In genomic region chr14:60859525-60859924, GRCh38 we compare ENCODE assay signal across 23 cellular contexts.
A peak's percentile ranks its signal among the peaks of the same experiment; 100 is the strongest.
DNase-seq lines count a peak whose midpoint lies in the region; ATAC-seq and TF ChIP-seq lines count a peak whose summit lies in the region.
"Had no signal": no experiment of that assay in that cellular context is flagged by ENCODE, and none has a peak within 500 bp of the region (broad histone marks: within the 10 kb centered on the region; RNA-seq: fewer than 3 reads in every experiment).

No MANE protein-coding gene starts in this region.

- H2AFZ ChIP-seq in OCI-LY3 (ENCODE audit: low read depth, low read length), result no peak overlapping the region
- H2AFZ ChIP-seq: PC-9 had no signal

- H3K4me3 Mint-ChIP-seq in activated T-cell treated with anti-CD3 and anti-CD28 coated beads, Interleukin-2, amount 50 U/mL, for 4 hours, result no peak overlapping the region
- no peak overlapping the region for H3K4me3 Mint-ChIP-seq in immature natural killer cell

- TF ChIP-seq CTCF in GM12865 (IDR thresholded peaks at IDR 0.05; ENCODE audit: insufficient read depth, low read depth, low read length, missing control alignments) (no peak), OCI-LY3 (IDR thresholded peaks at IDR 0.05; ENCODE audit: low read depth, low read length) (no peak), gastroesophageal sphincter (IDR thresholded peaks at IDR 0.05) (no peak)

- H3K27ac Mint-ChIP-seq in immature natural killer cell, result no peak overlapping the region

- H3K36me3 ChIP-seq in OCI-LY3 (replicated peaks; ENCODE audit: low read depth, low read length) (peaks cover 6% of the 10 kb centered on the region), gastroesophageal sphincter (peaks cover 0 to 18% of the 10 kb centered on the region in 2 donors)
- H3K36me3 ChIP-seq: BE2C had no signal

- no peaks in the 10 kb centered on the region for H3K79me2 ChIP-seq in OCI-LY3 (ENCODE audit: low read length)

- H3K4me3 ChIP-seq in GM12865 (ENCODE audit: low read depth, low read length) (no peak overlapping the region), OCI-LY3 (ENCODE audit: low read length) (no peak overlapping the region), gastroesophageal sphincter (no peak overlapping the region)
- H3K4me3 ChIP-seq: A549, K562, PC-9 had no signal

- TF ChIP-seq POLR2A in gastroesophageal sphincter (IDR thresholded peaks at IDR 0.05), result no peak

- peak overlapping the region; percentile 40 for H3K4me2 ChIP-seq in OCI-LY3 (ENCODE audit: low read length)
- H3K4me2 ChIP-seq: A549, PC-9, SK-N-SH had no signal

- H3K9me3 Mint-ChIP-seq in activated T-cell treated with anti-CD3 and anti-CD28 coated beads, Interleukin-2, amount 50 U/mL, for 4 hours, result peaks cover 11% of the 10 kb centered on the region
- H3K9me3 Mint-ChIP-seq in immature natural killer cell, result peaks cover 0 to 11% (median 3%) of the 10 kb centered on the region in 6 donors

- WGBS in gastroesophageal sphincter (ENCODE audit: low coverage in 1 of 2), 2 donors, result 77 to 89% methylated on average over 2 of the region's 2 CpGs

- no peaks in the 10 kb centered on the region for H4K20me1 ChIP-seq in OCI-LY3 (ENCODE audit: insufficient read depth, low read length)

- H3K4me1 ChIP-seq in OCI-LY3 (ENCODE audit: low read length) (peaks cover 26% of the 10 kb centered on the region), gastroesophageal sphincter (peaks cover 0 to 25% (median 6%) of the 10 kb centered on the region in 3 donors)
- H3K4me1 ChIP-seq: A549, BE2C had no signal

- H3K27ac ChIP-seq in OCI-LY3 (ENCODE audit: low read length), result peak overlapping the region; percentile 58
- no peak overlapping the region for H3K27ac ChIP-seq in gastroesophageal sphincter
- H3K27ac ChIP-seq: A549, PC-9 had no signal

- ATAC-seq in activated T-cell treated with anti-CD3 and anti-CD28 coated beads, Interleukin-2, amount 50 U/mL, for 4 hours, result peak; percentile 56 to 57
- peak; percentile 68 for ATAC-seq in gastroesophageal sphincter
- ATAC-seq: A549, HepG2, K562 had no signal

- no peaks in the 10 kb centered on the region for H3K27me3 Mint-ChIP-seq in activated T-cell treated with anti-CD3 and anti-CD28 coated beads, Interleukin-2, amount 50 U/mL, for 4 hours (ENCODE audit: low read depth)
- H3K27me3 Mint-ChIP-seq in immature natural killer cell (ENCODE audit: low read depth in 3 of 3), result peaks cover 0 to 3% (median 0%) of the 10 kb centered on the region in 3 donors

- no peak overlapping the region for H3K9ac ChIP-seq in OCI-LY3 (ENCODE audit: low read length)
- H3K9ac ChIP-seq: SK-N-SH had no signal

- peaks cover 27% of the 10 kb centered on the region for H3K36me3 Mint-ChIP-seq in activated T-cell treated with anti-CD3 and anti-CD28 coated beads, Interleukin-2, amount 50 U/mL, for 4 hours (ENCODE audit: insufficient read depth)
- H3K36me3 Mint-ChIP-seq in immature natural killer cell, result peaks cover 14 to 34% (median 27%) of the 10 kb centered on the region in 3 donors

- H3K9me3 ChIP-seq in OCI-LY3 (ENCODE audit: insufficient read depth, low read length) (0 out of 2 replicates have a peak, but pooled peaks cover 4% of the 10 kb centered on the region), gastroesophageal sphincter (peaks cover 0 to 7% (median 0%) of the 10 kb centered on the region in 3 donors)
- H3K9me3 ChIP-seq: A549, BE2C, SK-N-SH had no signal

- no peak for TF ChIP-seq EP300 in gastroesophageal sphincter (IDR thresholded peaks at IDR 0.05)

- H3K27me3 ChIP-seq in OCI-LY3 (ENCODE audit: low read depth, low read length), result no peaks in the 10 kb centered on the region
- H3K27me3 ChIP-seq in gastroesophageal sphincter, result no peaks in the 10 kb centered on the region
- H3K27me3 ChIP-seq: BE2C had no signal

- no peaks in the 10 kb centered on the region for H3K4me1 Mint-ChIP-seq in activated T-cell treated with anti-CD3 and anti-CD28 coated beads, Interleukin-2, amount 50 U/mL, for 4 hours (ENCODE audit: low read depth)
- H3K4me1 Mint-ChIP-seq in immature natural killer cell, result no peaks in the 10 kb centered on the region

- DNase-seq in activated T-cell treated with anti-CD3 and anti-CD28 coated beads, Interleukin-2, amount 50 U/mL, for 4 hours, result no peak
- DNase-seq in activated T-cell treated with anti-CD3 and anti-CD28 coated beads, Interleukin-2, amount 50 U/mL, for 1 hour, result no peak
- peak; percentile 3 for DNase-seq in GM12865 (ENCODE audit: low read depth)
- no peak for DNase-seq in DMS53 (lab: John Stamatoyannopoulos, UW)
- no peak for DNase-seq in immature natural killer cell
- DNase-seq: BE2C, EL, H7, MM.1S, NCI-H1048, NCI-H1417 treated with DMSO at 0.1 percent for 48 hours, NCI-H187, NCI-H446 treated with DMSO at 0.1 percent for 48 hours, NCI-H526 treated with DMSO at 0.1 percent for 48 hours, PC-9, RPMI8226, SHP77, SK-N-SH had no signal
